2 cellular contexts compared by ENCODE assay signal in the genomic region with DNA sequence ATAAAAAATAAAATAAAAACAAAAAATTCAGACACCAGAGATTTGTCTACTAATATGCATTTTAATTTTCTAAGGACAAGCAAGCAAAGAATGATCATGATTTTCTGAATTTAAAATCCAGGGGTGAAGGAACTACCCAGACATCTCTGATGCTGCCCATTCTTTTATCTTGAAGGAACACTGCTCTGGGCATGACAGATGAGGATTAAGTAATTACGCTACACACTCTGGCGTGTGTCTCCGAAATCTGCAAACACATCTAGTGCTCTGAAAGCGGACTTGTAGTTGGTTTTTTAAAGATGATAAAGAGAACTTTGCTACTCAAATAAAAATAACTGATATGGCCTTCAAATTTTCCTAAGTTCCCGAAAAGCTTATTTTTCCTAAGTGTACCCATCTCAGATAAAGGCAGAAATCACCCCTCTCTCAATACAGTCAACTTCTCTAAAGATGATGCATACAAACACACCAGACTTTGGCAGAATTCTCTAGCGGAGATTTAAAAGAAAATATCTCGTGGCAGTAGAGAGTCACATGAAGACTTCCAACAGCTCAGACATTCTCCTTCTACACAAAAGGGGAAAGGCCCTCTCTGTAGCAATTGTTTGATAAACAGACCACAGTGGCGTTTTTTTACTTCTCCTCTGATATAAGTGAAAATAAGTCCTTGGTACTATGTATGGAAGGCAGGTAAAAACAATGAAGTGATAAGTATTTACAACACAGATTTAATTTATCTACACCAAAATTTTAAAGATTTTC.
TF ChIP-seq lines count a peak whose summit lies in the region.

No MANE protein-coding gene starts in this region.

TF ChIP-seq in PFSK-1, 5 proteins besides CTCF, POLR2A, EP300 and RAD21 (continued from another document):
- TF ChIP-seq, protein P1, sequence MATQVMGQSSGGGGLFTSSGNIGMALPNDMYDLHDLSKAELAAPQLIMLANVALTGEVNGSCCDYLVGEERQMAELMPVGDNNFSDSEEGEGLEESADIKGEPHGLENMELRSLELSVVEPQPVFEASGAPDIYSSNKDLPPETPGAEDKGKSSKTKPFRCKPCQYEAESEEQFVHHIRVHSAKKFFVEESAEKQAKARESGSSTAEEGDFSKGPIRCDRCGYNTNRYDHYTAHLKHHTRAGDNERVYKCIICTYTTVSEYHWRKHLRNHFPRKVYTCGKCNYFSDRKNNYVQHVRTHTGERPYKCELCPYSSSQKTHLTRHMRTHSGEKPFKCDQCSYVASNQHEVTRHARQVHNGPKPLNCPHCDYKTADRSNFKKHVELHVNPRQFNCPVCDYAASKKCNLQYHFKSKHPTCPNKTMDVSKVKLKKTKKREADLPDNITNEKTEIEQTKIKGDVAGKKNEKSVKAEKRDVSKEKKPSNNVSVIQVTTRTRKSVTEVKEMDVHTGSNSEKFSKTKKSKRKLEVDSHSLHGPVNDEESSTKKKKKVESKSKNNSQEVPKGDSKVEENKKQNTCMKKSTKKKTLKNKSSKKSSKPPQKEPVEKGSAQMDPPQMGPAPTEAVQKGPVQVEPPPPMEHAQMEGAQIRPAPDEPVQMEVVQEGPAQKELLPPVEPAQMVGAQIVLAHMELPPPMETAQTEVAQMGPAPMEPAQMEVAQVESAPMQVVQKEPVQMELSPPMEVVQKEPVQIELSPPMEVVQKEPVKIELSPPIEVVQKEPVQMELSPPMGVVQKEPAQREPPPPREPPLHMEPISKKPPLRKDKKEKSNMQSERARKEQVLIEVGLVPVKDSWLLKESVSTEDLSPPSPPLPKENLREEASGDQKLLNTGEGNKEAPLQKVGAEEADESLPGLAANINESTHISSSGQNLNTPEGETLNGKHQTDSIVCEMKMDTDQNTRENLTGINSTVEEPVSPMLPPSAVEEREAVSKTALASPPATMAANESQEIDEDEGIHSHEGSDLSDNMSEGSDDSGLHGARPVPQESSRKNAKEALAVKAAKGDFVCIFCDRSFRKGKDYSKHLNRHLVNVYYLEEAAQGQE (IDR thresholded peaks at IDR 0.05; ENCODE audit: insufficient read depth in 1 of 2, low read depth in 2 of 2, low read length in 2 of 2), result no peak

TF ChIP-seq in K562, 482 proteins besides CTCF, POLR2A, EP300 and RAD21 (continued from another document and continues in another):
- TF ChIP-seq, protein P2, sequence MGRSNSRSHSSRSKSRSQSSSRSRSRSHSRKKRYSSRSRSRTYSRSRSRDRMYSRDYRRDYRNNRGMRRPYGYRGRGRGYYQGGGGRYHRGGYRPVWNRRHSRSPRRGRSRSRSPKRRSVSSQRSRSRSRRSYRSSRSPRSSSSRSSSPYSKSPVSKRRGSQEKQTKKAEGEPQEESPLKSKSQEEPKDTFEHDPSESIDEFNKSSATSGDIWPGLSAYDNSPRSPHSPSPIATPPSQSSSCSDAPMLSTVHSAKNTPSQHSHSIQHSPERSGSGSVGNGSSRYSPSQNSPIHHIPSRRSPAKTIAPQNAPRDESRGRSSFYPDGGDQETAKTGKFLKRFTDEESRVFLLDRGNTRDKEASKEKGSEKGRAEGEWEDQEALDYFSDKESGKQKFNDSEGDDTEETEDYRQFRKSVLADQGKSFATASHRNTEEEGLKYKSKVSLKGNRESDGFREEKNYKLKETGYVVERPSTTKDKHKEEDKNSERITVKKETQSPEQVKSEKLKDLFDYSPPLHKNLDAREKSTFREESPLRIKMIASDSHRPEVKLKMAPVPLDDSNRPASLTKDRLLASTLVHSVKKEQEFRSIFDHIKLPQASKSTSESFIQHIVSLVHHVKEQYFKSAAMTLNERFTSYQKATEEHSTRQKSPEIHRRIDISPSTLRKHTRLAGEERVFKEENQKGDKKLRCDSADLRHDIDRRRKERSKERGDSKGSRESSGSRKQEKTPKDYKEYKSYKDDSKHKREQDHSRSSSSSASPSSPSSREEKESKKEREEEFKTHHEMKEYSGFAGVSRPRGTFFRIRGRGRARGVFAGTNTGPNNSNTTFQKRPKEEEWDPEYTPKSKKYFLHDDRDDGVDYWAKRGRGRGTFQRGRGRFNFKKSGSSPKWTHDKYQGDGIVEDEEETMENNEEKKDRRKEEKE (IDR thresholded peaks at IDR 0.05; ENCODE audit: borderline replicate concordance in 1 of 2, control insufficient read depth in 1 of 2, low read depth in 2 of 2, low read length in 1 of 2), result no peak
- TF ChIP-seq TARDBP (IDR thresholded peaks at IDR 0.05) (no peak), ZNF384 (IDR thresholded peaks at IDR 0.05; ENCODE audit: low read depth, low read length) (no peak), ZBTB7A (IDR thresholded peaks at IDR 0.05; ENCODE audit: borderline replicate concordance, control insufficient read depth, low read depth, low read length) (no peak), KAT8 (IDR thresholded peaks at IDR 0.05; ENCODE audit: low read depth) (no peak), ILK (tag; IDR thresholded peaks at IDR 0.05; ENCODE audit: borderline replicate concordance, low read depth) (no peak), CXXC5 (CRISPR knock-in tag; IDR thresholded peaks at IDR 0.05) (no peak), TAL1 (IDR thresholded peaks at IDR 0.05) (peak; percentile 51), CTBP1 (IDR thresholded peaks at IDR 0.05; ENCODE audit: borderline replicate concordance) (no peak), CBFA2T3 (IDR thresholded peaks at IDR 0.05) (peak; percentile 39; the same call in 1 of the 2 replicates), BRCA1 (IDR thresholded peaks at IDR 0.05) (no peak), BRCA1 (CRISPR knock-in tag; IDR thresholded peaks at IDR 0.05) (no peak), TEAD4 (IDR thresholded peaks at IDR 0.05; ENCODE audit: low read length) (0 out of 2 replicates have a peak, but pooled peaks have one; percentile 33), TEAD4 (CRISPR knock-in tag; IDR thresholded peaks at IDR 0.05; ENCODE audit: borderline replicate concordance) (no peak), NCOA4 (IDR thresholded peaks at IDR 0.05; ENCODE audit: partially characterized antibody) (no peak), GTF2A2 (tag; IDR thresholded peaks at IDR 0.05) (no peak), SP2 (IDR thresholded peaks at IDR 0.05; ENCODE audit: extremely low read depth, low read depth, low read length, poor library complexity, severe bottlenecking) (no peak)
- TF ChIP-seq, protein P3, sequence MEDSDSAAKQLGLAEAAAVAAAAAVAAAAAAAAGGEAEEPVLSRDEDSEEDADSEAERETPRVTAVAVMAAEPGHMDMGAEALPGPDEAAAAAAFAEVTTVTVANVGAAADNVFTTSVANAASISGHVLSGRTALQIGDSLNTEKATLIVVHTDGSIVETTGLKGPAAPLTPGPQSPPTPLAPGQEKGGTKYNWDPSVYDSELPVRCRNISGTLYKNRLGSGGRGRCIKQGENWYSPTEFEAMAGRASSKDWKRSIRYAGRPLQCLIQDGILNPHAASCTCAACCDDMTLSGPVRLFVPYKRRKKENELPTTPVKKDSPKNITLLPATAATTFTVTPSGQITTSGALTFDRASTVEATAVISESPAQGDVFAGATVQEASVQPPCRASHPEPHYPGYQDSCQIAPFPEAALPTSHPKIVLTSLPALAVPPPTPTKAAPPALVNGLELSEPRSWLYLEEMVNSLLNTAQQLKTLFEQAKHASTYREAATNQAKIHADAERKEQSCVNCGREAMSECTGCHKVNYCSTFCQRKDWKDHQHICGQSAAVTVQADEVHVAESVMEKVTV (CRISPR knock-in tag; IDR thresholded peaks at IDR 0.05), result no peak
- TF ChIP-seq, protein P4, sequence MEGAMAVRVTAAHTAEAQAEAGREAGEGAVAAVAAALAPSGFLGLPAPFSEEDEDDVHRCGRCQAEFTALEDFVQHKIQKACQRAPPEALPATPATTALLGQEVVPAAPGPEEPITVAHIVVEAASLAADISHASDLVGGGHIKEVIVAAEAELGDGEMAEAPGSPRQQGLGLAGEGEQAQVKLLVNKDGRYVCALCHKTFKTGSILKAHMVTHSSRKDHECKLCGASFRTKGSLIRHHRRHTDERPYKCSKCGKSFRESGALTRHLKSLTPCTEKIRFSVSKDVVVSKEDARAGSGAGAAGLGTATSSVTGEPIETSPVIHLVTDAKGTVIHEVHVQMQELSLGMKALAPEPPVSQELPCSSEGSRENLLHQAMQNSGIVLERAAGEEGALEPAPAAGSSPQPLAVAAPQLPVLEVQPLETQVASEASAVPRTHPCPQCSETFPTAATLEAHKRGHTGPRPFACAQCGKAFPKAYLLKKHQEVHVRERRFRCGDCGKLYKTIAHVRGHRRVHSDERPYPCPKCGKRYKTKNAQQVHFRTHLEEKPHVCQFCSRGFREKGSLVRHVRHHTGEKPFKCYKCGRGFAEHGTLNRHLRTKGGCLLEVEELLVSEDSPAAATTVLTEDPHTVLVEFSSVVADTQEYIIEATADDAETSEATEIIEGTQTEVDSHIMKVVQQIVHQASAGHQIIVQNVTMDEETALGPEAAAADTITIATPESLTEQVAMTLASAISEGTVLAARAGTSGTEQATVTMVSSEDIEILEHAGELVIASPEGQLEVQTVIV (CRISPR knock-in tag; IDR thresholded peaks at IDR 0.05; ENCODE audit: borderline replicate concordance), result no peak
- TF ChIP-seq, protein P5, sequence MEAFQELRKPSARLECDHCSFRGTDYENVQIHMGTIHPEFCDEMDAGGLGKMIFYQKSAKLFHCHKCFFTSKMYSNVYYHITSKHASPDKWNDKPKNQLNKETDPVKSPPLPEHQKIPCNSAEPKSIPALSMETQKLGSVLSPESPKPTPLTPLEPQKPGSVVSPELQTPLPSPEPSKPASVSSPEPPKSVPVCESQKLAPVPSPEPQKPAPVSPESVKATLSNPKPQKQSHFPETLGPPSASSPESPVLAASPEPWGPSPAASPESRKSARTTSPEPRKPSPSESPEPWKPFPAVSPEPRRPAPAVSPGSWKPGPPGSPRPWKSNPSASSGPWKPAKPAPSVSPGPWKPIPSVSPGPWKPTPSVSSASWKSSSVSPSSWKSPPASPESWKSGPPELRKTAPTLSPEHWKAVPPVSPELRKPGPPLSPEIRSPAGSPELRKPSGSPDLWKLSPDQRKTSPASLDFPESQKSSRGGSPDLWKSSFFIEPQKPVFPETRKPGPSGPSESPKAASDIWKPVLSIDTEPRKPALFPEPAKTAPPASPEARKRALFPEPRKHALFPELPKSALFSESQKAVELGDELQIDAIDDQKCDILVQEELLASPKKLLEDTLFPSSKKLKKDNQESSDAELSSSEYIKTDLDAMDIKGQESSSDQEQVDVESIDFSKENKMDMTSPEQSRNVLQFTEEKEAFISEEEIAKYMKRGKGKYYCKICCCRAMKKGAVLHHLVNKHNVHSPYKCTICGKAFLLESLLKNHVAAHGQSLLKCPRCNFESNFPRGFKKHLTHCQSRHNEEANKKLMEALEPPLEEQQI (IDR thresholded peaks at IDR 0.05), result no peak
- TF ChIP-seq, protein P6, sequence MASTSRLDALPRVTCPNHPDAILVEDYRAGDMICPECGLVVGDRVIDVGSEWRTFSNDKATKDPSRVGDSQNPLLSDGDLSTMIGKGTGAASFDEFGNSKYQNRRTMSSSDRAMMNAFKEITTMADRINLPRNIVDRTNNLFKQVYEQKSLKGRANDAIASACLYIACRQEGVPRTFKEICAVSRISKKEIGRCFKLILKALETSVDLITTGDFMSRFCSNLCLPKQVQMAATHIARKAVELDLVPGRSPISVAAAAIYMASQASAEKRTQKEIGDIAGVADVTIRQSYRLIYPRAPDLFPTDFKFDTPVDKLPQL (IDR thresholded peaks at IDR 0.05; ENCODE audit: extremely low read depth, insufficient read length), result no peak
- TF ChIP-seq, protein P7, sequence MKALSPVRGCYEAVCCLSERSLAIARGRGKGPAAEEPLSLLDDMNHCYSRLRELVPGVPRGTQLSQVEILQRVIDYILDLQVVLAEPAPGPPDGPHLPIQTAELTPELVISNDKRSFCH (CRISPR knock-in tag; IDR thresholded peaks at IDR 0.05), result no peak
- TF ChIP-seq, protein P7 (tag; IDR thresholded peaks at IDR 0.05), result no peak
- TF ChIP-seq, protein P8, sequence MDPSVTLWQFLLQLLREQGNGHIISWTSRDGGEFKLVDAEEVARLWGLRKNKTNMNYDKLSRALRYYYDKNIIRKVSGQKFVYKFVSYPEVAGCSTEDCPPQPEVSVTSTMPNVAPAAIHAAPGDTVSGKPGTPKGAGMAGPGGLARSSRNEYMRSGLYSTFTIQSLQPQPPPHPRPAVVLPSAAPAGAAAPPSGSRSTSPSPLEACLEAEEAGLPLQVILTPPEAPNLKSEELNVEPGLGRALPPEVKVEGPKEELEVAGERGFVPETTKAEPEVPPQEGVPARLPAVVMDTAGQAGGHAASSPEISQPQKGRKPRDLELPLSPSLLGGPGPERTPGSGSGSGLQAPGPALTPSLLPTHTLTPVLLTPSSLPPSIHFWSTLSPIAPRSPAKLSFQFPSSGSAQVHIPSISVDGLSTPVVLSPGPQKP (CRISPR knock-in tag; IDR thresholded peaks at IDR 0.05), result no peak
- TF ChIP-seq, protein P9, sequence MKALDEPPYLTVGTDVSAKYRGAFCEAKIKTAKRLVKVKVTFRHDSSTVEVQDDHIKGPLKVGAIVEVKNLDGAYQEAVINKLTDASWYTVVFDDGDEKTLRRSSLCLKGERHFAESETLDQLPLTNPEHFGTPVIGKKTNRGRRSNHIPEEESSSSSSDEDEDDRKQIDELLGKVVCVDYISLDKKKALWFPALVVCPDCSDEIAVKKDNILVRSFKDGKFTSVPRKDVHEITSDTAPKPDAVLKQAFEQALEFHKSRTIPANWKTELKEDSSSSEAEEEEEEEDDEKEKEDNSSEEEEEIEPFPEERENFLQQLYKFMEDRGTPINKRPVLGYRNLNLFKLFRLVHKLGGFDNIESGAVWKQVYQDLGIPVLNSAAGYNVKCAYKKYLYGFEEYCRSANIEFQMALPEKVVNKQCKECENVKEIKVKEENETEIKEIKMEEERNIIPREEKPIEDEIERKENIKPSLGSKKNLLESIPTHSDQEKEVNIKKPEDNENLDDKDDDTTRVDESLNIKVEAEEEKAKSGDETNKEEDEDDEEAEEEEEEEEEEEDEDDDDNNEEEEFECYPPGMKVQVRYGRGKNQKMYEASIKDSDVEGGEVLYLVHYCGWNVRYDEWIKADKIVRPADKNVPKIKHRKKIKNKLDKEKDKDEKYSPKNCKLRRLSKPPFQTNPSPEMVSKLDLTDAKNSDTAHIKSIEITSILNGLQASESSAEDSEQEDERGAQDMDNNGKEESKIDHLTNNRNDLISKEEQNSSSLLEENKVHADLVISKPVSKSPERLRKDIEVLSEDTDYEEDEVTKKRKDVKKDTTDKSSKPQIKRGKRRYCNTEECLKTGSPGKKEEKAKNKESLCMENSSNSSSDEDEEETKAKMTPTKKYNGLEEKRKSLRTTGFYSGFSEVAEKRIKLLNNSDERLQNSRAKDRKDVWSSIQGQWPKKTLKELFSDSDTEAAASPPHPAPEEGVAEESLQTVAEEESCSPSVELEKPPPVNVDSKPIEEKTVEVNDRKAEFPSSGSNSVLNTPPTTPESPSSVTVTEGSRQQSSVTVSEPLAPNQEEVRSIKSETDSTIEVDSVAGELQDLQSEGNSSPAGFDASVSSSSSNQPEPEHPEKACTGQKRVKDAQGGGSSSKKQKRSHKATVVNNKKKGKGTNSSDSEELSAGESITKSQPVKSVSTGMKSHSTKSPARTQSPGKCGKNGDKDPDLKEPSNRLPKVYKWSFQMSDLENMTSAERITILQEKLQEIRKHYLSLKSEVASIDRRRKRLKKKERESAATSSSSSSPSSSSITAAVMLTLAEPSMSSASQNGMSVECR (CRISPR knock-in tag; IDR thresholded peaks at IDR 0.05), result no peak
- TF ChIP-seq, protein P10, sequence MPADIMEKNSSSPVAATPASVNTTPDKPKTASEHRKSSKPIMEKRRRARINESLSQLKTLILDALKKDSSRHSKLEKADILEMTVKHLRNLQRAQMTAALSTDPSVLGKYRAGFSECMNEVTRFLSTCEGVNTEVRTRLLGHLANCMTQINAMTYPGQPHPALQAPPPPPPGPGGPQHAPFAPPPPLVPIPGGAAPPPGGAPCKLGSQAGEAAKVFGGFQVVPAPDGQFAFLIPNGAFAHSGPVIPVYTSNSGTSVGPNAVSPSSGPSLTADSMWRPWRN (IDR thresholded peaks at IDR 0.05; ENCODE audit: low read depth), result peak; percentile 77
